In genomic region chr4:189279188-189279587, GRCh38 we compare ENCODE assay signal across 1 cellular context.
TF ChIP-seq lines count a peak whose summit lies in the region.

No MANE protein-coding gene starts in this region.

TF ChIP-seq in IMR-90, 13 proteins besides CTCF, POLR2A, EP300 and RAD21:
- TF ChIP-seq BHLHE40 (IDR thresholded peaks at IDR 0.05; ENCODE audit: low read depth, low read length) (peak; percentile 74), MAFK (IDR thresholded peaks at IDR 0.05; ENCODE audit: low read depth, low read length) (no peak), CEBPB (IDR thresholded peaks at IDR 0.05; ENCODE audit: low read depth, low read length) (peak; percentile 22; the same call in 1 of the 2 replicates), NFE2L2 (IDR thresholded peaks at IDR 0.05; ENCODE audit: low read depth, low read length) (no peak), ELK1 (IDR thresholded peaks at IDR 0.05; ENCODE audit: borderline replicate concordance, low read depth, low read length) (no peak), FOS (IDR thresholded peaks at IDR 0.05; ENCODE audit: low read depth, low read length) (peak; percentile 58), MAZ (IDR thresholded peaks at IDR 0.05; ENCODE audit: borderline replicate concordance, low read depth, low read length) (no peak)
TF ChIP-seq in IMR-90: peak in this region for 3.
